Comparison of ENCODE assay signal across 13 cellular contexts in genomic region chr16:2043980-2044451, GRCh38. TPM values are rescaled to one million over a fixed set of nuclear protein-coding genes. Genes with fewer than 3 reads are reported as not detected.
DNase-seq lines count a peak whose midpoint lies in the region; FAIRE-seq and TF ChIP-seq lines count a peak whose summit lies in the region.
"Had no signal": no experiment of that assay in that cellular context is flagged by ENCODE, and none has a peak within 500 bp of the region (broad histone marks: within the 10 kb centered on the region; RNA-seq: fewer than 3 reads in every experiment).

No MANE protein-coding gene starts in this region.

- peak overlapping the region; percentile 34; the same call in 1 of the 2 replicates for H3K4me3 ChIP-seq in BLaER1
- peak overlapping the region in 1 of 4 donors; percentile 26 for H3K4me3 ChIP-seq in esophagus squamous epithelium
- no peak overlapping the region for H3K4me3 ChIP-seq in neuronal stem cell (ENCODE audit: low read length in 2 of 2)
- H3K4me3 ChIP-seq: adrenal gland, HAP-1 had no signal

- H3K27me3 ChIP-seq in BLaER1 = no peaks in the 10 kb centered on the region
- H3K27me3 ChIP-seq in esophagus squamous epithelium = no peaks in the 10 kb centered on the region
- no peaks in the 10 kb centered on the region for H3K27me3 ChIP-seq in neuronal stem cell (ENCODE audit: control insufficient read depth in 3 of 3, insufficient read depth in 3 of 3, low read depth in 1 of 3, low read length in 3 of 3)
- H3K27me3 ChIP-seq: adrenal gland had no signal

- peak; percentile 76 for DNase-seq in NCI-H1092 treated with DMSO at 0.1 percent for 48 hours (lab: John Stamatoyannopoulos, UW)
- DNase-seq in esophagus squamous epithelium (lab: John Stamatoyannopoulos, UW) = no peak
- no peak for DNase-seq in neuronal stem cell (ENCODE audit: low spot score)
- DNase-seq in stimulated activated CD4-positive, alpha-beta T cell treated with anti-CD3 and anti-CD28 coated beads, Interleukin-12 subunit alpha, Interleukin-12 subunit beta, amount 100 ng/mL, for 4 hours = no peak
- DNase-seq in globus pallidus (ENCODE audit: low spot score) = no peak
- DNase-seq in SKM-1 (lab: John Stamatoyannopoulos, UW; ENCODE audit: unreplicated experiment) = no peak
- no peak for DNase-seq in H54 (ENCODE audit: insufficient read length, low spot score)
- DNase-seq: activated T-cell treated with anti-CD3 and anti-CD28 coated beads, Interleukin-2, amount 50 U/mL, for 4 hours; stimulated activated CD8-positive, alpha-beta memory T cell treated with anti-CD3 and anti-CD28 coated beads, Interleukin-4, amount 100 ng/mL, for 48 hours had no signal

- TF ChIP-seq POLR2A in esophagus squamous epithelium (IDR thresholded peaks at IDR 0.05) (no peak), H54 (IDR thresholded peaks at IDR 0.05; ENCODE audit: low read depth, low read length) (no peak)

- H3K36me3 ChIP-seq in BLaER1 (0 out of 2 replicates have a peak, but pooled peaks cover 7% of the 10 kb centered on the region), esophagus squamous epithelium (peaks cover 0 to 14% (median 0%) of the 10 kb centered on the region in 3 donors), neuronal stem cell (replicated peaks in 1 of 2; ENCODE audit: control insufficient read depth in 2 of 2, insufficient read depth in 2 of 2, low read length in 2 of 2) (peaks cover 0 to 11% of the 10 kb centered on the region in 2 donors)
- H3K36me3 ChIP-seq: adrenal gland, HAP-1, neutrophil had no signal

- no peak overlapping the region for H2BK12ac ChIP-seq in neuronal stem cell (ENCODE audit: low read length)

- no peak overlapping the region for H2BK5ac ChIP-seq in neuronal stem cell (ENCODE audit: low read length)

- FAIRE-seq in H54 (lab: Jason Lieb, UNC) = no peak

- H3K4me1 ChIP-seq in BLaER1 (peaks cover 86% of the 10 kb centered on the region), esophagus squamous epithelium (peaks cover 46 to 95% (median 65%) of the 10 kb centered on the region in 3 donors), neuronal stem cell (ENCODE audit: control insufficient read depth in 2 of 2, insufficient read depth in 1 of 2, low read depth in 1 of 2, low read length in 2 of 2) (peaks cover 8 to 14% of the 10 kb centered on the region in 2 donors)

- H3K27ac ChIP-seq in BLaER1 (peak overlapping the region; percentile 69), esophagus squamous epithelium (peak overlapping the region; percentile 0 to 86 (median 46)), neuronal stem cell (replicated peaks; ENCODE audit: low read length) (no peak overlapping the region)
- H3K27ac ChIP-seq: adrenal gland, neutrophil had no signal

- 69 to 71% methylated on average over 7 to 11 of the region's 17 CpGs for WGBS in esophagus squamous epithelium, 2 donors
- no CpG with 5 or more reads among the region's 17 CpGs for WGBS in neuronal stem cell (ENCODE audit: extremely low coverage in 2 of 2, insufficient read length in 2 of 2, insufficient replicate concordance in 1 of 2), 2 donors

- no peak overlapping the region for H3K4ac ChIP-seq in neuronal stem cell (ENCODE audit: low read length)

- H4K8ac ChIP-seq in neuronal stem cell (ENCODE audit: low read depth, low read length) = no peak overlapping the region

- no peak overlapping the region for H2BK120ac ChIP-seq in neuronal stem cell (ENCODE audit: low read depth, low read length)

- H3K9ac ChIP-seq in BLaER1 = peak overlapping the region; percentile 63
- no peak overlapping the region for H3K9ac ChIP-seq in neuronal stem cell (ENCODE audit: low read depth, low read length, poor library complexity)

- intact Hi-C loops in esophagus squamous epithelium (cut with DNase I) = no loop called here

- H4K20me1 ChIP-seq in BLaER1 = 0 out of 2 replicates have a peak, but pooled peaks cover 10% of the 10 kb centered on the region

- no peak overlapping the region for H4K91ac ChIP-seq in neuronal stem cell (ENCODE audit: low read depth, low read length, poor library complexity)

- no peaks in the 10 kb centered on the region for H3K9me3 ChIP-seq in BLaER1
- no peaks in the 10 kb centered on the region for H3K9me3 ChIP-seq in esophagus squamous epithelium
- H3K9me3 ChIP-seq in neuronal stem cell (replicated peaks in 1 of 2; ENCODE audit: control insufficient read depth in 2 of 2, insufficient read depth in 1 of 2, low read depth in 1 of 2, low read length in 2 of 2) = no peaks in the 10 kb centered on the region
- H3K9me3 ChIP-seq: adrenal gland, HAP-1, neutrophil had no signal

- TF ChIP-seq CTCF in esophagus squamous epithelium (IDR thresholded peaks at IDR 0.05) = no peak

- H2BK15ac ChIP-seq in neuronal stem cell (ENCODE audit: low read length) = no peak overlapping the region

- H3K14ac ChIP-seq in neuronal stem cell (ENCODE audit: low read length) = peak overlapping the region; percentile 38

- no peak overlapping the region for H2AFZ ChIP-seq in neuronal stem cell (ENCODE audit: low read length)

- peak overlapping the region; percentile 99 for H3K4me2 ChIP-seq in BLaER1
- H3K4me2 ChIP-seq in neuronal stem cell (ENCODE audit: insufficient read depth, low read length, poor library complexity, severe bottlenecking) = no peak overlapping the region

- peak overlapping the region; percentile 85 for H3K23ac ChIP-seq in neuronal stem cell (ENCODE audit: low read depth, low read length, poor library complexity)

- H3K18ac ChIP-seq in neuronal stem cell (ENCODE audit: low read length) = no peak overlapping the region

- H2AK5ac ChIP-seq in neuronal stem cell (ENCODE audit: low read depth, low read length) = no peak overlapping the region

- peaks cover 11% of the 10 kb centered on the region for H3K79me1 ChIP-seq in neuronal stem cell (ENCODE audit: low read depth, low read length)

RNA-seq across cellular contexts. Expression of gene NTHL1, which starts 3.6 kb away (rescaled TPM):
- total RNA-seq in esophagus squamous epithelium = 10 to 100 TPM in 2 of 4 donors, 1 to 10 TPM in 2; 7.8 to 26.0 (median 10.0) TPM
- polyA plus RNA-seq in neuronal stem cell (2013, experiment 1 of 2) = 28.2 TPM
- 27.7 TPM for polyA plus RNA-seq in neuronal stem cell (2013, experiment 2 of 2)

RNA-seq across cellular contexts. Expression of gene TSC2, which starts 3.8 kb away (rescaled TPM):
- 10 to 100 TPM; 22.8 to 79.7 (median 41.2) TPM for total RNA-seq in esophagus squamous epithelium
- 54.6 TPM for polyA plus RNA-seq in neuronal stem cell (2013, experiment 1 of 2)
- 53.2 TPM for polyA plus RNA-seq in neuronal stem cell (2013, experiment 2 of 2)

RNA-seq across cellular contexts. Expression of gene NHERF2, which starts 17.3 kb away (rescaled TPM):
- total RNA-seq in esophagus squamous epithelium = 10 to 100 TPM; 11.6 to 31.7 (median 16.5) TPM
- polyA plus RNA-seq in neuronal stem cell (2013, experiment 1 of 2) = 16.0 TPM
- 14.8 TPM for polyA plus RNA-seq in neuronal stem cell (2013, experiment 2 of 2)

RNA-seq across cellular contexts. Expression of gene NPW, which starts 24.4 kb away (rescaled TPM):
- total RNA-seq in esophagus squamous epithelium = under 1 TPM in 1 of 4 donors, not detected in 3; 0.48 TPM
- polyA plus RNA-seq in neuronal stem cell (2013, experiment 1 of 2) = 2.0 TPM
- polyA plus RNA-seq in neuronal stem cell (2013, experiment 2 of 2) = 1.7 TPM

RNA-seq across cellular contexts. Expression of gene ZNF598, which starts 34.4 kb away (rescaled TPM):
- 10 to 100 TPM; 31.3 to 56.1 (median 40.9) TPM for total RNA-seq in esophagus squamous epithelium
- polyA plus RNA-seq in neuronal stem cell (2013, experiment 1 of 2) = 21.3 TPM
- 20.9 TPM for polyA plus RNA-seq in neuronal stem cell (2013, experiment 2 of 2)
